Comparison of ENCODE assay signal across 1 cellular context in genomic region chr11:10450451-10451398, GRCh38.
TF ChIP-seq lines count a peak whose summit lies in the region.

No MANE protein-coding gene starts in this region.

TF ChIP-seq in SK-N-SH, 30 proteins besides CTCF, POLR2A, EP300 and RAD21 (continued from another document):
- no peak for TF ChIP-seq PBX3 (IDR thresholded peaks at IDR 0.05)
- TF ChIP-seq ZBTB33 (IDR thresholded peaks at IDR 0.05; ENCODE audit: borderline replicate concordance, low read depth): no peak
- no peak for TF ChIP-seq JUND (IDR thresholded peaks at IDR 0.05)
- TF ChIP-seq MXI1 (IDR thresholded peaks at IDR 0.05; ENCODE audit: low read depth, low read length): no peak
